In the genomic region with DNA sequence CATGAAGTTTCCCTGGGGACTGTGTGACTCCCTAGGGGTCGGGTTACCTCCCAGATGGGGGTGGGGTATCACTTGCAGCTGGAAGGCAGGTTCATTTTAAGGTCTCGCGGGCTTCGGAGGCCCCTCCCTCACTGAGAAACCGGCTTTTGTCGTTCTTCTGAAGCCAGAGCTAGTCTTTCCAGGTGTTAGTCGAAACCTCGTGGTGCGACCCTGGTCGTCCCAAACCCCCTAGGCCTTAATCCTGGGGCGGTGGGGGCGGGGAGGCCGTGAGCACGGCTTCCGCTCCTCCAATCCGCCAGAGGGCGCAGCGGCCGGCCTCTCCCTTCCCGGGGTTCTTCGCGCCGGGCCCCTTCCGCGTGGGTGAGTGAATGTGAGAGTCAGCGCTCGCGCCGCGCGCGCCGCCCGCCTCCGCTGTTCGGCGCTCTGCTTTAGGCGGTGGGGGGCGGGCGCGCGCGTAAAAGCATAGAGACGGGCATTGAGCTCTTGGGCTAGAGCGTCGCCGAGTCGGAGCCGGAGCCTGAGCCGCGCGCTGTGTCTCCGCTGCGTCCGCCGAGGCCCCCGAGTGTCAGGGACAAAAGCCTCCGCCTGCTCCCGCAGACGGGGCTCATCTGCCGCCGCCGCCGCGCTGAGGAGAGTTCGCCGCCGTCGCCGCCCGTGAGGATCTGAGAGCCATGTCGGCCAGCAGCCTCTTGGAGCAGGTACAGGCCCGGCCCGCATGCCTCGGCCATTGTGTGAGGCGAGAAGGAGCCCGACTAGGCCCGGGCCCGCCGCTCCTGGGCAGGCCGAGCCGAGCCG, we compare ENCODE assay signal across 8 cellular contexts. TPM values are rescaled to one million over a fixed set of nuclear protein-coding genes. Genes with fewer than 3 reads are reported as not detected.
A peak's percentile ranks its signal among the peaks of the same experiment; 100 is the strongest.
DNase-seq lines count a peak whose midpoint lies in the region; ATAC-seq and TF ChIP-seq lines count a peak whose summit lies in the region.

Gene YTHDF2, plus strand, starts transcription at position 491 of the 795 bp plus-strand sequence. Its CDS starts 181 bp downstream, at position 672.

- H3K36me3 ChIP-seq in gastroesophageal sphincter = peaks cover 0 to 34% of the 10 kb centered on the region in 2 donors

- TF ChIP-seq EP300 in gastroesophageal sphincter (IDR thresholded peaks at IDR 0.05) = no peak

- peaks cover 33% of the 10 kb centered on the region for H3K4me1 Mint-ChIP-seq in activated naive CD4-positive, alpha-beta T cell treated with anti-CD3 and anti-CD28 coated beads for 36 hours (ENCODE audit: low read depth)

- H3K27ac ChIP-seq in gastroesophageal sphincter = peak within 1 kb of the TSS; percentile 86 to 94 (median 91)

- DNase-seq in GM04503 (ENCODE audit: low read depth) (peak; percentile 77), HEK293T (ENCODE audit: extremely low spot score) (peak; percentile 97), MV-4-11 (lab: John Stamatoyannopoulos, UW) (peak; percentile 94), SK-MEL-5 (ENCODE audit: low read depth, low spot score) (peak; percentile 93), non-pigmented ciliary epithelial cell (ENCODE audit: low read depth) (peak; percentile 62), superior temporal gyrus (ENCODE audit: extremely low spot score) (peak; percentile 96)
- peak; percentile 99 for DNase-seq in activated naive CD4-positive, alpha-beta T cell treated with anti-CD3 and anti-CD28 coated beads for 36 hours

- no peaks in the 10 kb centered on the region for H3K9me3 Mint-ChIP-seq in activated naive CD4-positive, alpha-beta T cell treated with anti-CD3 and anti-CD28 coated beads for 36 hours

- POLR2A ChIA-PET in HEK293T (lab: Yijun Ruan, JAX) = interaction anchor here (0.6 to 3.6 kb wide), 29 partner anchors 9 to 227 kb away, joined by 3 to 45 read pairs (median 4); partner anchors contain the start of genes EPB41, GMEB1, RNU11 and TAF12

- H3K27me3 ChIP-seq in gastroesophageal sphincter = no peaks in the 10 kb centered on the region

- no peaks in the 10 kb centered on the region for H3K9me3 ChIP-seq in gastroesophageal sphincter

- TF ChIP-seq POLR2A in gastroesophageal sphincter (IDR thresholded peaks at IDR 0.05) = peak; percentile 88 to 91

- in situ Hi-C loops in SK-MEL-5 (cut with HindIII; ENCODE audit: low pct_unique_long_range_greater_than_20kb, low sequenced_read_pairs) = no loop called here

- ATAC-seq in gastroesophageal sphincter = peak; percentile 99

- H3K4me3 ChIP-seq in gastroesophageal sphincter = peak within 1 kb of the TSS; percentile 83 to 89

- WGBS in gastroesophageal sphincter (ENCODE audit: low coverage in 1 of 2), 2 donors = 0% methylated on average over 6 to 13 of the region's 83 CpGs

- peaks cover 25% of the 10 kb centered on the region for H3K36me3 Mint-ChIP-seq in activated naive CD4-positive, alpha-beta T cell treated with anti-CD3 and anti-CD28 coated beads for 36 hours (ENCODE audit: low read depth)

- CTCF ChIA-PET in HEK293T (lab: Yijun Ruan, JAX) = interaction anchor here (0.6 to 1.8 kb wide), 17 partner anchors 11 to 445 kb away, joined by 3 to 14 read pairs (median 4); partner anchors contain the start of genes GMEB1 and SRSF4
- CTCF ChIA-PET in activated naive CD4-positive, alpha-beta T cell treated with anti-CD3 and anti-CD28 coated beads for 36 hours (lab: Charles Lee) = interaction anchor here (0.6 to 1.8 kb wide), 13 partner anchors 9 to 408 kb away, joined by 3 to 11 read pairs (median 4); partner anchors contain the start of genes GMEB1, MED18 and TAF12

- H3K4me3 Mint-ChIP-seq in activated naive CD4-positive, alpha-beta T cell treated with anti-CD3 and anti-CD28 coated beads for 36 hours = peak within 1 kb of the TSS; percentile 96

- peak within 1 kb of the TSS; percentile 92 for H3K27ac Mint-ChIP-seq in activated naive CD4-positive, alpha-beta T cell treated with anti-CD3 and anti-CD28 coated beads for 36 hours

- TF ChIP-seq CTCF in gastroesophageal sphincter (IDR thresholded peaks at IDR 0.05) = peak; percentile 87 to 95 (median 92)

- H3K27me3 Mint-ChIP-seq in activated naive CD4-positive, alpha-beta T cell treated with anti-CD3 and anti-CD28 coated beads for 36 hours (ENCODE audit: low read depth) = no peaks in the 10 kb centered on the region

- peaks cover 0 to 52% (median 25%) of the 10 kb centered on the region in 3 donors for H3K4me1 ChIP-seq in gastroesophageal sphincter

- intact Hi-C loops in activated naive CD4-positive, alpha-beta T cell treated with anti-CD3 and anti-CD28 coated beads for 36 hours (cut with micrococcal nuclease) = loop anchor here (1.0 to 5.0 kb wide), 8 partner anchors 68 to 489 kb away; partner anchors contain the start of genes GMEB1, MED18, RNU11 and SRSF4

TF ChIP-seq in HEK293T, 16 proteins besides CTCF, POLR2A, EP300 and RAD21:
- TF ChIP-seq CTBP1 (IDR thresholded peaks at IDR 0.05; ENCODE audit: borderline replicate concordance) (peak; percentile 86), SUZ12 (IDR thresholded peaks at IDR 0.05) (no peak), HDGF (IDR thresholded peaks at IDR 0.05; ENCODE audit: borderline replicate concordance) (no peak), TARDBP (IDR thresholded peaks at IDR 0.05) (peak; percentile 98), FOXM1 (IDR thresholded peaks at IDR 0.05; ENCODE audit: borderline replicate concordance) (peak; percentile 82), BHLHE40 (IDR thresholded peaks at IDR 0.05; ENCODE audit: borderline replicate concordance) (no peak), L3MBTL2 (conservative IDR thresholded peaks at IDR 0.05) (peak; percentile 91), FOXA1 (IDR thresholded peaks at IDR 0.05) (no peak), SP1 (IDR thresholded peaks at IDR 0.05) (no peak), NFRKB (IDR thresholded peaks at IDR 0.05) (no peak), LEF1 (IDR thresholded peaks at IDR 0.05; ENCODE audit: borderline replicate concordance) (peak; percentile 86; the same call in 1 of the 2 replicates), FOXK2 (IDR thresholded peaks at IDR 0.05) (no peak), ELF4 (IDR thresholded peaks at IDR 0.05) (peak; percentile 61; the same call in 1 of the 2 replicates), ZNF384 (IDR thresholded peaks at IDR 0.05) (no peak), ARNT (IDR thresholded peaks at IDR 0.05) (0 out of 2 replicates have a peak, but pooled peaks have one; percentile 3)
- TF ChIP-seq, protein P1, sequence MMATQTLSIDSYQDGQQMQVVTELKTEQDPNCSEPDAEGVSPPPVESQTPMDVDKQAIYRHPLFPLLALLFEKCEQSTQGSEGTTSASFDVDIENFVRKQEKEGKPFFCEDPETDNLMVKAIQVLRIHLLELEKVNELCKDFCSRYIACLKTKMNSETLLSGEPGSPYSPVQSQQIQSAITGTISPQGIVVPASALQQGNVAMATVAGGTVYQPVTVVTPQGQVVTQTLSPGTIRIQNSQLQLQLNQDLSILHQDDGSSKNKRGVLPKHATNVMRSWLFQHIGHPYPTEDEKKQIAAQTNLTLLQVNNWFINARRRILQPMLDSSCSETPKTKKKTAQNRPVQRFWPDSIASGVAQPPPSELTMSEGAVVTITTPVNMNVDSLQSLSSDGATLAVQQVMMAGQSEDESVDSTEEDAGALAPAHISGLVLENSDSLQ (IDR thresholded peaks at IDR 0.05) = no peak

RNA-seq across cellular contexts. Expression of gene YTHDF2, which starts in this region (rescaled TPM):
- total RNA-seq in SK-MEL-5 (2014; rRNA removed; shearing (Covaris generic)) = 59.5 and 63.3 TPM in 2 replicates
- 70.7 and 105 TPM in 2 replicates for polyA plus RNA-seq in SK-MEL-5 (2015; cell fraction: cytosol; rRNA removed)
- polyA plus RNA-seq in SK-MEL-5 (2015; cell fraction: nucleus; rRNA removed) = 84.0 and 87.4 TPM in 2 replicates
- 10 to 100 TPM; 64.9 to 66.1 TPM for total RNA-seq in activated naive CD4-positive, alpha-beta T cell treated with anti-CD3 and anti-CD28 coated beads for 36 hours
- 10 to 100 TPM; 40.7 to 48.6 (median 44.4) TPM for total RNA-seq in gastroesophageal sphincter

Comparison
In these comparisons a context has a peak if more than half of its experiments do, and no peak if none do; other contexts are left out.
1. Peak in every context shown above with its lines: DNase-seq, ATAC-seq, H3K4me3 ChIP-seq and H3K27ac ChIP-seq.